1 cellular context compared by ENCODE assay signal in the genomic region with DNA sequence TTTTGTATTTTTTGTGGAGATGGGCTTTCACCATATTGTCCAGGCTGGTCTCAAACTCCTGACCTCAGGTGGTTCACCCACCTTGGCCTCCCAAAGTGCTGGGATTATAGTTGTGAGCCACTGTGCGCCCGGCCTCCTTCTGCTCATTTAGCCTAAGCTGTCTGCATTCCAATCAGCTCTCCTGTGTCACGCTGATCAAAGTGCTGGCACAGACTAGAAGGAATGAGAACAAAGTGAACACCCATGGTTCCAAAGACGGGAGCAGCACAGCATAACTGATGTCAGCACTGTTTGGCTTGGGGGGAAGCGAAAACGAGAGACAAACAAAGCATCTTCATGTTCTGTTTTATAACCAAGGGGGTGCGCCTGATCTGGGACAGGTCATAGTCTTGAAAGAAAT.
TF ChIP-seq lines count a peak whose summit lies in the region.

No MANE protein-coding gene starts in this region.

TF ChIP-seq in H1, 55 proteins besides CTCF, POLR2A, EP300 and RAD21:
- TF ChIP-seq JUN (IDR thresholded peaks at IDR 0.05; ENCODE audit: low read depth, low read length) (no peak), TBP (IDR thresholded peaks at IDR 0.05; ENCODE audit: low read depth, low read length) (no peak), SIX5 (IDR thresholded peaks at IDR 0.05; ENCODE audit: low read depth, low read length) (no peak), RBBP5 (IDR thresholded peaks at IDR 0.05; ENCODE audit: borderline replicate concordance, low read depth, low read length) (no peak), SAP30 (IDR thresholded peaks at IDR 0.05; ENCODE audit: insufficient read depth, insufficient replicate concordance, low read length) (no peak), NANOG (IDR thresholded peaks at IDR 0.05; ENCODE audit: insufficient read depth, low read depth, low read length, poor library complexity, severe bottlenecking) (no peak), ASH2L (IDR thresholded peaks at IDR 0.05; ENCODE audit: low read length) (no peak), TCF12 (IDR thresholded peaks at IDR 0.05; ENCODE audit: low read depth, low read length) (no peak), ZNF274 (IDR thresholded peaks at IDR 0.05; ENCODE audit: borderline replicate concordance, extremely low read depth, low read length) (no peak), SUZ12 (IDR thresholded peaks at IDR 0.05; ENCODE audit: low read length) (no peak), PHF8 (conservative IDR thresholded peaks at IDR 0.05; ENCODE audit: low read depth, low read length) (no peak)
- TF ChIP-seq, protein P1, sequence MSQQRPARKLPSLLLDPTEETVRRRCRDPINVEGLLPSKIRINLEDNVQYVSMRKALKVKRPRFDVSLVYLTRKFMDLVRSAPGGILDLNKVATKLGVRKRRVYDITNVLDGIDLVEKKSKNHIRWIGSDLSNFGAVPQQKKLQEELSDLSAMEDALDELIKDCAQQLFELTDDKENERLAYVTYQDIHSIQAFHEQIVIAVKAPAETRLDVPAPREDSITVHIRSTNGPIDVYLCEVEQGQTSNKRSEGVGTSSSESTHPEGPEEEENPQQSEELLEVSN (IDR thresholded peaks at IDR 0.05) = no peak
